ENCODE assay signal across 1 cellular context in genomic region chr20:1904160-1904559, GRCh38.
TF ChIP-seq lines count a peak whose summit lies in the region.

No MANE protein-coding gene starts in this region.

TF ChIP-seq in HepG2, 621 proteins besides CTCF, POLR2A, EP300 and RAD21 (continued from another document):
- TF ChIP-seq AKNA (CRISPR knock-in tag; IDR thresholded peaks at IDR 0.05; ENCODE audit: borderline replicate concordance) = no peak
- TF ChIP-seq TIGD3 (CRISPR knock-in tag; IDR thresholded peaks at IDR 0.05; ENCODE audit: borderline replicate concordance) = no peak
- no peak for TF ChIP-seq ZNF598 (CRISPR knock-in tag; IDR thresholded peaks at IDR 0.05; ENCODE audit: borderline replicate concordance)
